Comparison of ENCODE assay signal across 8 cellular contexts in genomic region chr3:184362668-184363540, GRCh38. TPM values are rescaled to one million over a fixed set of nuclear protein-coding genes. Genes with fewer than 3 reads are reported as not detected.
DNase-seq lines count a peak whose midpoint lies in the region; ATAC-seq and TF ChIP-seq lines count a peak whose summit lies in the region.

No MANE protein-coding gene starts in this region.

- H3K27ac ChIP-seq in HUES48 (ENCODE audit: low read depth, low read length), result peak overlapping the region; percentile 100

- TF ChIP-seq CTCF in endothelial cell (IDR thresholded peaks at IDR 0.05; ENCODE audit: unreplicated experiment), result no peak

- peak overlapping the region; percentile 94 for H3K4me3 Mint-ChIP-seq in endothelial cell (ENCODE audit: unreplicated experiment)

- peak overlapping the region; percentile 98 for H3K27ac Mint-ChIP-seq in endothelial cell (ENCODE audit: unreplicated experiment)

- peaks cover 9% of the 10 kb centered on the region for H3K27me3 Mint-ChIP-seq in endothelial cell (ENCODE audit: unreplicated experiment)

- H3K36me3 ChIP-seq in HUES48 (ENCODE audit: control insufficient read depth, insufficient read depth, low read length) (peaks cover 37% of the 10 kb centered on the region), NT2/D1 (ENCODE audit: insufficient read depth, insufficient read length, low read length) (peaks cover 52% of the 10 kb centered on the region)

- peaks cover 13% of the 10 kb centered on the region for H3K4me1 ChIP-seq in HUES48 (ENCODE audit: control insufficient read depth, insufficient read depth, low read length)
- H3K4me1 ChIP-seq in NT2/D1 (ENCODE audit: insufficient read depth, insufficient read length), result peaks cover 15% of the 10 kb centered on the region

- peaks cover 18% of the 10 kb centered on the region for H3K4me1 Mint-ChIP-seq in endothelial cell (ENCODE audit: unreplicated experiment)

- no peaks in the 10 kb centered on the region for H3K9me3 Mint-ChIP-seq in endothelial cell (ENCODE audit: unreplicated experiment)

- H3K4me3 ChIP-seq in HUES48 (ENCODE audit: low read depth, low read length) (peak overlapping the region; percentile 95), NT2/D1 (ENCODE audit: insufficient read length, low read depth) (peak overlapping the region; percentile 94)

- peaks cover 24% of the 10 kb centered on the region for H3K36me3 Mint-ChIP-seq in endothelial cell (ENCODE audit: low read depth, unreplicated experiment)

- H3K9me3 ChIP-seq in HUES48 (ENCODE audit: control insufficient read depth, insufficient read depth, low read length) (no peaks in the 10 kb centered on the region), NT2/D1 (ENCODE audit: insufficient read depth, low read length) (no peaks in the 10 kb centered on the region)

- DNase-seq in D341Med (ENCODE audit: low spot score), result peak; percentile 96
- peak; percentile 96 for DNase-seq in NT2/D1 (ENCODE audit: low read depth, low spot score)
- DNase-seq in activated CD8-positive, alpha-beta memory T cell treated with anti-CD3 and anti-CD28 coated beads, Interleukin-2, amount 50 U/mL, for 4 hours, result peak; percentile 93
- peak; percentile 92 for DNase-seq in endothelial cell (ENCODE audit: low spot score)
- DNase-seq in midbrain (lab: John Stamatoyannopoulos, UW), result peak; percentile 94
- DNase-seq in stimulated activated CD8-positive, alpha-beta memory T cell treated with anti-CD3 and anti-CD28 coated beads, Interleukin-2, amount 100 ng/mL, for 1 hour (ENCODE audit: low read depth in 2 of 2), result peak; percentile 90 to 98

- H3K9ac ChIP-seq in HUES48 (ENCODE audit: low read depth, low read length), result peak overlapping the region; percentile 91
- H3K9ac ChIP-seq in NT2/D1 (ENCODE audit: insufficient read length, low read depth), result peak overlapping the region; percentile 92

- peak; percentile 82 for ATAC-seq in GM21390 (IDR thresholded peaks at IDR 0.05; ENCODE audit: unreplicated experiment)

- H3K27me3 ChIP-seq in HUES48 (ENCODE audit: control insufficient read depth, insufficient read depth, low read length) (peaks cover 17% of the 10 kb centered on the region), NT2/D1 (ENCODE audit: insufficient read depth, insufficient read length) (no peaks in the 10 kb centered on the region)

RNA-seq across cellular contexts. Expression of gene POLR2H, which starts 1.4 kb away (rescaled TPM):
- 56.1 TPM for total RNA-seq in endothelial cell (ENCODE audit: unreplicated experiment)

RNA-seq across cellular contexts. Expression of gene CLCN2, which starts 1.5 kb away (rescaled TPM):
- 6.3 TPM for total RNA-seq in endothelial cell (ENCODE audit: unreplicated experiment)

RNA-seq across cellular contexts. Expression of gene THPO, which starts 15.1 kb away (rescaled TPM):
- 0.28 TPM for total RNA-seq in endothelial cell (ENCODE audit: unreplicated experiment)

RNA-seq across cellular contexts. Expression of gene CHRD, which starts 16.9 kb away (rescaled TPM):
- total RNA-seq in endothelial cell (ENCODE audit: unreplicated experiment), result 2.4 TPM

RNA-seq across cellular contexts. Expression of gene FAM131A, which starts 25.5 kb away (rescaled TPM):
- total RNA-seq in endothelial cell (ENCODE audit: unreplicated experiment), result 15.8 TPM

Comparison
In these comparisons a context has a peak if more than half of its experiments do, and no peak if none do; other contexts are left out.
1. Peak in every context shown above with its lines: DNase-seq, ATAC-seq, H3K4me3 ChIP-seq and H3K27ac ChIP-seq.